ENCODE assay signal across 19 cellular contexts in the genomic region with DNA sequence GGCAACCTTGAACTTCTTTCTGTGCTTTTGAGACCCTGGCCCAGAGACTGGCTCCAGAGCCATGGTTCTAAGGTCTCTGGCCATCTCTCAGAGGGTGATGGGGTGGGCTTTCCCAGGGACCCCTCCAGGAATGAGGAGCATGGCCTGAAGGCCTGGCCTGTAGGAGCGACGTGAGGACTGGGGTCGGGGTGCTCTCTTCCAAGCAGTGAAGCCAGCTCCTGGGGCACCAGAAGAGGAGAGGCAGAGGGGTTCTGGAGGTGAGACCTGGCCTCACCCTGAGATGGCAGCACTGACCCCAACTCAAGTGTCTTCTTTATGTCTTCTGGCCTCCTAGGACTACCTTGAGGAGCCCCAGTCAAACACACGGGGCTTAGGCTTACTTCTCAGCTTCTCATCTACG.
"Had no signal": no experiment of that assay in that cellular context is flagged by ENCODE, and none has a peak within 500 bp of the region (broad histone marks: within the 10 kb centered on the region; RNA-seq: fewer than 3 reads in every experiment).

No MANE protein-coding gene starts in this region.

- H3K4me1 Mint-ChIP-seq: activated B cell treated with CpG ODN at 0.5 μM for 24 hours had no signal

- DNase-seq: activated B cell treated with CpG ODN at 0.5 μM for 24 hours; activated CD4-positive, alpha-beta T cell treated with anti-CD3 and anti-CD28 coated beads for 4 hours; activated naive CD4-positive, alpha-beta T cell treated with Interleukin-2 at 50 U/mL for 16 hours; cerebellar nuclear complex; effector memory CD4-positive, alpha-beta T cell; esophagus squamous epithelium; hippocampal formation; nucleus accumbens; stimulated activated CD4-positive, alpha-beta T cell treated with anti-CD3 and anti-CD28 coated beads, Interleukin-2, amount 100 ng/mL, for 24 hours; stimulated activated naive CD8-positive, alpha-beta T cell treated with anti-CD3 and anti-CD28 coated beads, Interleukin-15, amount 100 ng/mL, for 72 hours; T-cell; T-helper 9 cell had no signal

- H3K9me3 Mint-ChIP-seq: activated B cell treated with CpG ODN at 0.5 μM for 24 hours; activated T-helper 1 cell treated with anti-CD3 and anti-CD28 coated beads, Interleukin-12 subunit alpha, Interleukin-12 subunit beta, Interleukin-2, Interleukin-4 antibody, amounts not matched to agents 30 ng/mL and 10 ng/mL and 1 ng/mL, durations not matched to agents 14 hours and 24 hours and 36 hours; dendritic cell treated with granulocyte-macrophage colony-stimulating factor and Interleukin-4, amounts not matched to agents 40 ng/mL and 50 ng/mL, for 4 days; mesothelial cell of epicardium; natural killer cell treated with Interleukin-12 subunit alpha and Interleukin-12 subunit beta and Interleukin-15 and Interleukin-18, amount 100 ng/mL, for 72 hours; T-cell had no signal

- H3K36me3 Mint-ChIP-seq: natural killer cell treated with Interleukin-12 subunit alpha and Interleukin-12 subunit beta and Interleukin-15 and Interleukin-18, amount 100 ng/mL, for 72 hours had no signal

- ATAC-seq: left colon; natural killer cell treated with Interleukin-12 subunit alpha and Interleukin-12 subunit beta and Interleukin-15 and Interleukin-18, amount 100 ng/mL, for 72 hours; SK-N-SH treated with all-trans-retinoic acid at 6 μM for 48 hours; stimulated activated naive CD8-positive, alpha-beta T cell treated with anti-CD3 and anti-CD28 coated beads, Interleukin-15, amount 100 ng/mL, for 72 hours; T-cell had no signal

- H3K27me3 Mint-ChIP-seq: activated B cell treated with CpG ODN at 0.5 μM for 24 hours; dendritic cell treated with granulocyte-macrophage colony-stimulating factor and Interleukin-4, amounts not matched to agents 40 ng/mL and 50 ng/mL, for 4 days; natural killer cell treated with Interleukin-12 subunit alpha and Interleukin-12 subunit beta and Interleukin-15 and Interleukin-18, amount 100 ng/mL, for 72 hours; progenitor cell of endocrine pancreas; stimulated activated naive CD8-positive, alpha-beta T cell treated with anti-CD3 and anti-CD28 coated beads, Interleukin-15, amount 100 ng/mL, for 72 hours; T-cell had no signal

- H3K27ac Mint-ChIP-seq: activated B cell treated with CpG ODN at 0.5 μM for 24 hours; activated T-helper 1 cell treated with anti-CD3 and anti-CD28 coated beads, Interleukin-12 subunit alpha, Interleukin-12 subunit beta, Interleukin-2, Interleukin-4 antibody, amounts not matched to agents 30 ng/mL and 10 ng/mL and 1 ng/mL, durations not matched to agents 14 hours and 24 hours and 36 hours; dendritic cell treated with granulocyte-macrophage colony-stimulating factor and Interleukin-4, amounts not matched to agents 40 ng/mL and 50 ng/mL, for 4 days; mesothelial cell of epicardium; natural killer cell treated with Interleukin-12 subunit alpha and Interleukin-12 subunit beta and Interleukin-15 and Interleukin-18, amount 100 ng/mL, for 72 hours had no signal

- H3K4me3 Mint-ChIP-seq: activated B cell treated with CpG ODN at 0.5 μM for 24 hours; activated T-helper 1 cell treated with anti-CD3 and anti-CD28 coated beads, Interleukin-12 subunit alpha, Interleukin-12 subunit beta, Interleukin-2, Interleukin-4 antibody, amounts not matched to agents 30 ng/mL and 10 ng/mL and 1 ng/mL, durations not matched to agents 14 hours and 24 hours and 36 hours; dendritic cell treated with granulocyte-macrophage colony-stimulating factor and Interleukin-4, amounts not matched to agents 40 ng/mL and 50 ng/mL, for 4 days; mesothelial cell of epicardium; natural killer cell treated with Interleukin-12 subunit alpha and Interleukin-12 subunit beta and Interleukin-15 and Interleukin-18, amount 100 ng/mL, for 72 hours; stimulated activated naive CD8-positive, alpha-beta T cell treated with anti-CD3 and anti-CD28 coated beads, Interleukin-15, amount 100 ng/mL, for 72 hours; T-cell had no signal
